Comparison of ENCODE assay signal across 4 cellular contexts in the genomic region with DNA sequence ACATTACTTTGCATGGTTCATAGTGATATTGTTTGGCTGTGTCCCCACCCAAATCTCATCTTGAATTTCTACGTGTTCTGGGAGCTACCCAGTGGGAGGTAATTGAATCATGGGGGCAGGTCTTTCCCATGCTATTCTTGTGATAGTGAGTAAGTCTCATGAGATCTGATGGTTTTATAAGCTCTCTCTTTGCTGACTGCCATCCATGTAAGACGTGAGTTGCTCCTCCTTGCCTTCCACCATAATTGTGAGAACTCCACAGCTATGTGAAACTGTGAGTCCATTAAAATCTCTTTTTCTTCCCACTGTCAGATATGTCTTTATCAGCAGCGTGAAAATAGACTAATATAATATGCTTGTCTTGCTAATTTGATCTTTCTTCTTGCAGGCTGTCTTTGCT.
TF ChIP-seq lines count a peak whose summit lies in the region.

No MANE protein-coding gene starts in this region.

TF ChIP-seq in HepG2, 621 proteins besides CTCF, POLR2A, EP300 and RAD21 (continues in another document):
- TF ChIP-seq, protein P1, sequence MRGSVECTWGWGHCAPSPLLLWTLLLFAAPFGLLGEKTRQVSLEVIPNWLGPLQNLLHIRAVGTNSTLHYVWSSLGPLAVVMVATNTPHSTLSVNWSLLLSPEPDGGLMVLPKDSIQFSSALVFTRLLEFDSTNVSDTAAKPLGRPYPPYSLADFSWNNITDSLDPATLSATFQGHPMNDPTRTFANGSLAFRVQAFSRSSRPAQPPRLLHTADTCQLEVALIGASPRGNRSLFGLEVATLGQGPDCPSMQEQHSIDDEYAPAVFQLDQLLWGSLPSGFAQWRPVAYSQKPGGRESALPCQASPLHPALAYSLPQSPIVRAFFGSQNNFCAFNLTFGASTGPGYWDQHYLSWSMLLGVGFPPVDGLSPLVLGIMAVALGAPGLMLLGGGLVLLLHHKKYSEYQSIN (CRISPR knock-in tag; IDR thresholded peaks at IDR 0.05; ENCODE audit: borderline replicate concordance) = no peak
- TF ChIP-seq MAFK (conservative IDR thresholded peaks at IDR 0.05 in 1 of 2, IDR thresholded peaks at IDR 0.05 in 1 of 2; ENCODE audit: low read length in 2 of 2) (peak in 1 of 2 experiments; percentile 47; a peak in 2 of 4 replicates), ZNF431 (CRISPR knock-in tag; IDR thresholded peaks at IDR 0.05; ENCODE audit: borderline replicate concordance, low read depth) (0 out of 2 replicates have a peak, but pooled peaks have one; percentile 39)

TF ChIP-seq in HEK293, 187 proteins besides CTCF, POLR2A, EP300 and RAD21:
- peak; percentile 55 for TF ChIP-seq SETDB1 (IDR thresholded peaks at IDR 0.05; ENCODE audit: insufficient read length, low read length)
- no peak for TF ChIP-seq ZNF423 (tag by site-specific recombination; IDR thresholded peaks at IDR 0.05)

TF ChIP-seq in IMR-90, 13 proteins besides CTCF, POLR2A, EP300 and RAD21:
- no peak for TF ChIP-seq BHLHE40 (IDR thresholded peaks at IDR 0.05; ENCODE audit: low read depth, low read length)
- TF ChIP-seq, protein P2, sequence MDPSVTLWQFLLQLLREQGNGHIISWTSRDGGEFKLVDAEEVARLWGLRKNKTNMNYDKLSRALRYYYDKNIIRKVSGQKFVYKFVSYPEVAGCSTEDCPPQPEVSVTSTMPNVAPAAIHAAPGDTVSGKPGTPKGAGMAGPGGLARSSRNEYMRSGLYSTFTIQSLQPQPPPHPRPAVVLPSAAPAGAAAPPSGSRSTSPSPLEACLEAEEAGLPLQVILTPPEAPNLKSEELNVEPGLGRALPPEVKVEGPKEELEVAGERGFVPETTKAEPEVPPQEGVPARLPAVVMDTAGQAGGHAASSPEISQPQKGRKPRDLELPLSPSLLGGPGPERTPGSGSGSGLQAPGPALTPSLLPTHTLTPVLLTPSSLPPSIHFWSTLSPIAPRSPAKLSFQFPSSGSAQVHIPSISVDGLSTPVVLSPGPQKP (IDR thresholded peaks at IDR 0.05; ENCODE audit: borderline replicate concordance, low read depth, low read length) = no peak
- no peak for TF ChIP-seq MXI1 (IDR thresholded peaks at IDR 0.05; ENCODE audit: borderline replicate concordance, low read depth, low read length)
- TF ChIP-seq MAZ (IDR thresholded peaks at IDR 0.05; ENCODE audit: borderline replicate concordance, low read depth, low read length) = no peak
- TF ChIP-seq MAFK (IDR thresholded peaks at IDR 0.05; ENCODE audit: low read depth, low read length) = 0 out of 2 replicates have a peak, but pooled peaks have one; percentile 6
- no peak for TF ChIP-seq RFX5 (IDR thresholded peaks at IDR 0.05; ENCODE audit: low read depth, low read length)

TF ChIP-seq in K562, 482 proteins besides CTCF, POLR2A, EP300 and RAD21:
- peak; percentile 74; the same call in 1 of the 2 replicates for TF ChIP-seq ZNF431 (CRISPR knock-in tag; IDR thresholded peaks at IDR 0.05)
- no peak for TF ChIP-seq HNRNPLL (IDR thresholded peaks at IDR 0.05; ENCODE audit: low read depth, low read length, poor library complexity, severe bottlenecking)
- TF ChIP-seq ZNF316 (IDR thresholded peaks at IDR 0.05) = peak; percentile 53
